17 cellular contexts compared by ENCODE assay signal in genomic region chr5:69432412-69433206, GRCh38. TPM values are rescaled to one million over a fixed set of nuclear protein-coding genes. Genes with fewer than 3 reads are reported as not detected.
DNase-seq lines count a peak whose midpoint lies in the region; ATAC-seq and TF ChIP-seq lines count a peak whose summit lies in the region.
"Had no signal": no experiment of that assay in that cellular context is flagged by ENCODE, and none has a peak within 500 bp of the region (broad histone marks: within the 10 kb centered on the region; RNA-seq: fewer than 3 reads in every experiment).

No MANE protein-coding gene starts in this region.

- H3K27ac Mint-ChIP-seq in activated CD4-positive, alpha-beta T cell treated with anti-CD3 and anti-CD28 coated beads for 36 hours = no peak overlapping the region
- peak overlapping the region; percentile 66 for H3K27ac Mint-ChIP-seq in stimulated activated naive B cell treated with anti-CD40 and anti-IgM and Interleukin-4, amounts not matched to agents 10 μg/mL and 1 μg/mL and 100 μg/mL, for 72 hours
- H3K27ac Mint-ChIP-seq: endodermal cell had no signal

- H3K4me3 ChIP-seq in upper lobe of right lung (no peak overlapping the region), upper lobe of left lung (no peak overlapping the region)
- H3K4me3 ChIP-seq: A549, ascending aorta, ovary, PC-9 had no signal

- H3K4me1 ChIP-seq in upper lobe of right lung (no peaks in the 10 kb centered on the region), upper lobe of left lung (peaks cover 0 to 7% (median 0%) of the 10 kb centered on the region in 4 donors)
- H3K4me1 ChIP-seq: A549, ascending aorta had no signal

- no peaks in the 10 kb centered on the region for H3K4me1 Mint-ChIP-seq in activated CD4-positive, alpha-beta T cell treated with anti-CD3 and anti-CD28 coated beads for 36 hours
- peaks cover 3 to 5% of the 10 kb centered on the region in 2 donors for H3K4me1 Mint-ChIP-seq in stimulated activated naive B cell treated with anti-CD40 and anti-IgM and Interleukin-4, amounts not matched to agents 10 μg/mL and 1 μg/mL and 100 μg/mL, for 72 hours
- H3K4me1 Mint-ChIP-seq: endodermal cell had no signal

- peak; percentile 33 for ATAC-seq in activated CD4-positive, alpha-beta T cell treated with anti-CD3 and anti-CD28 coated beads for 36 hours
- ATAC-seq in GM21529 (IDR thresholded peaks at IDR 0.05; ENCODE audit: unreplicated experiment) (peak; percentile 68), HG03280 (IDR thresholded peaks at IDR 0.05; ENCODE audit: unreplicated experiment) (peak; percentile 54), upper lobe of right lung (no peak), upper lobe of left lung (ENCODE audit: low FRiP score in 2 of 2) (no peak)
- peak; percentile 63 to 88 for ATAC-seq in stimulated activated naive B cell treated with anti-CD40 and anti-IgM and Interleukin-4, amounts not matched to agents 10 μg/mL and 1 μg/mL and 100 μg/mL, for 72 hours (replicated peaks)
- ATAC-seq: A549 had no signal

- POLR2A ChIA-PET in activated CD4-positive, alpha-beta T cell treated with anti-CD3 and anti-CD28 coated beads for 36 hours (lab: Charles Lee) = no interaction called here

- TF ChIP-seq EP300 in upper lobe of left lung (IDR thresholded peaks at IDR 0.05) = no peak

- 84 to 87% methylated on average over 8 of the region's 8 CpGs for WGBS in upper lobe of left lung, 2 donors

- no peaks in the 10 kb centered on the region for H3K9me3 Mint-ChIP-seq in activated CD4-positive, alpha-beta T cell treated with anti-CD3 and anti-CD28 coated beads for 36 hours (ENCODE audit: low read depth)
- no peaks in the 10 kb centered on the region for H3K9me3 Mint-ChIP-seq in stimulated activated naive B cell treated with anti-CD40 and anti-IgM and Interleukin-4, amounts not matched to agents 10 μg/mL and 1 μg/mL and 100 μg/mL, for 72 hours
- H3K9me3 Mint-ChIP-seq: endodermal cell had no signal

- no peaks in the 10 kb centered on the region for H3K36me3 Mint-ChIP-seq in activated CD4-positive, alpha-beta T cell treated with anti-CD3 and anti-CD28 coated beads for 36 hours (ENCODE audit: low read depth)
- no peaks in the 10 kb centered on the region for H3K36me3 Mint-ChIP-seq in stimulated activated naive B cell treated with anti-CD40 and anti-IgM and Interleukin-4, amounts not matched to agents 10 μg/mL and 1 μg/mL and 100 μg/mL, for 72 hours

- no peak for TF ChIP-seq CTCF in upper lobe of right lung (IDR thresholded peaks at IDR 0.05)
- TF ChIP-seq CTCF in upper lobe of left lung (IDR thresholded peaks at IDR 0.05) = no peak

- H3K27me3 Mint-ChIP-seq in activated CD4-positive, alpha-beta T cell treated with anti-CD3 and anti-CD28 coated beads for 36 hours = no peaks in the 10 kb centered on the region
- H3K27me3 Mint-ChIP-seq in stimulated activated naive B cell treated with anti-CD40 and anti-IgM and Interleukin-4, amounts not matched to agents 10 μg/mL and 1 μg/mL and 100 μg/mL, for 72 hours = no peaks in the 10 kb centered on the region

- no peak for TF ChIP-seq POLR2A in upper lobe of left lung (IDR thresholded peaks at IDR 0.05)

- intact Hi-C loops in activated CD4-positive, alpha-beta T cell treated with anti-CD3 and anti-CD28 coated beads for 36 hours (cut with DNase I, micrococcal nuclease) = no loop called here
- intact Hi-C loops in upper lobe of right lung (cut with DNase I) = no loop called here

- H3K9me3 ChIP-seq in upper lobe of right lung (no peaks in the 10 kb centered on the region), upper lobe of left lung (no peaks in the 10 kb centered on the region)
- H3K9me3 ChIP-seq: A549, ascending aorta, ovary had no signal

- CTCF ChIA-PET in activated CD4-positive, alpha-beta T cell treated with anti-CD3 and anti-CD28 coated beads for 36 hours (lab: Charles Lee) = no interaction called here

- H3K4me3 Mint-ChIP-seq in activated CD4-positive, alpha-beta T cell treated with anti-CD3 and anti-CD28 coated beads for 36 hours = no peak overlapping the region
- H3K4me3 Mint-ChIP-seq in stimulated activated naive B cell treated with anti-CD40 and anti-IgM and Interleukin-4, amounts not matched to agents 10 μg/mL and 1 μg/mL and 100 μg/mL, for 72 hours = peak overlapping the region in 1 of 2 donors; percentile 10
- H3K4me3 Mint-ChIP-seq: endodermal cell had no signal

- no peaks in the 10 kb centered on the region for H3K27me3 ChIP-seq in upper lobe of right lung
- H3K27me3 ChIP-seq in upper lobe of left lung = no peaks in the 10 kb centered on the region
- H3K27me3 ChIP-seq: ascending aorta, ovary had no signal

- no peak for DNase-seq in activated CD4-positive, alpha-beta T cell treated with anti-CD3 and anti-CD28 coated beads for 36 hours
- no peak for DNase-seq in activated CD4-positive, alpha-beta T cell treated with anti-CD3 and anti-CD28 coated beads for 1 hour
- DNase-seq in stimulated activated naive B cell treated with anti-CD40 and anti-IgM and Interleukin-4, amounts not matched to agents 10 μg/mL and 1 μg/mL and 100 μg/mL, for 72 hours = peak; percentile 13
- DNase-seq in DMS53 (lab: John Stamatoyannopoulos, UW) = no peak
- DNase-seq in upper lobe of right lung = no peak
- DNase-seq in upper lobe of left lung = no peak
- DNase-seq: DMS79; endodermal cell; head of caudate nucleus; NCI-H2081 treated with DMSO at 0.1 percent for 48 hours; ovary; PC-9; stimulated activated naive CD4-positive, alpha-beta T cell treated with Interleukin-2 at 50 U/mL for 16 hours had no signal

- H3K27ac ChIP-seq in upper lobe of right lung (no peak overlapping the region), upper lobe of left lung (no peak overlapping the region)
- H3K27ac ChIP-seq: A549, ascending aorta, ovary, PC-9 had no signal

- H3K36me3 ChIP-seq in upper lobe of right lung (peaks cover 7% of the 10 kb centered on the region), upper lobe of left lung (peaks cover 8 to 40% (median 14%) of the 10 kb centered on the region in 4 donors)
- H3K36me3 ChIP-seq: ascending aorta, ovary had no signal

RNA-seq across cellular contexts. Expression of gene MARVELD2, which starts 17.7 kb away (rescaled TPM):
- under 1 TPM; 0.30 to 0.58 TPM for total RNA-seq in activated CD4-positive, alpha-beta T cell treated with anti-CD3 and anti-CD28 coated beads for 36 hours
- total RNA-seq in upper lobe of right lung (32.4 TPM), upper lobe of left lung (10 to 100 TPM; 12.5 to 37.2 (median 25.7) TPM)
- total RNA-seq: ascending aorta had no signal

RNA-seq across cellular contexts. Expression of gene OCLN, which starts 60.0 kb away (rescaled TPM):
- 1 to 10 TPM in 1 of 2 experiments, under 1 TPM in 1; 0.57 to 2.1 TPM for total RNA-seq in activated CD4-positive, alpha-beta T cell treated with anti-CD3 and anti-CD28 coated beads for 36 hours
- total RNA-seq in upper lobe of right lung = 136 TPM
- total RNA-seq in upper lobe of left lung = 100 to 1,000 TPM in 3 of 6 donors, 10 to 100 TPM in 3; 66.4 to 277 (median 109) TPM

Comparison
In these comparisons a context has a peak if more than half of its experiments do, and no peak if none do; other contexts are left out.
1. ATAC-seq: peak in activated CD4-positive, alpha-beta T cell treated with anti-CD3 and anti-CD28 coated beads for 36 hours (single experiment), GM21529 (single experiment), HG03280 (single experiment) and stimulated activated naive B cell treated with anti-CD40 and anti-IgM and Interleukin-4, amounts not matched to agents 10 μg/mL and 1 μg/mL and 100 μg/mL, for 72 hours (2 of 2); none in upper lobe of right lung (single experiment) and upper lobe of left lung (0 of 2).
2. RNA of gene MARVELD2, which starts 17.7 kb away (total RNA-seq): 32.4 TPM in upper lobe of right lung (single experiment) and 12.5 to 37.2 TPM in upper lobe of left lung; 0.30 to 0.58 TPM in activated CD4-positive, alpha-beta T cell treated with anti-CD3 and anti-CD28 coated beads for 36 hours; every median in the first group is over 4 times any median in the second.
3. RNA of gene OCLN, which starts 60.0 kb away (total RNA-seq): 136 TPM in upper lobe of right lung (single experiment) and 66.4 to 277 TPM in upper lobe of left lung; 0.57 to 2.1 TPM in activated CD4-positive, alpha-beta T cell treated with anti-CD3 and anti-CD28 coated beads for 36 hours; every median in the first group is over 10 times any median in the second.